Comparison of ENCODE assay signal across 9 cellular contexts in genomic region chr5:142982821-142983200, GRCh38.
DNase-seq lines count a peak whose midpoint lies in the region; ATAC-seq and TF ChIP-seq lines count a peak whose summit lies in the region.
"Had no signal": no experiment of that assay in that cellular context is flagged by ENCODE, and none has a peak within 500 bp of the region (broad histone marks: within the 10 kb centered on the region; RNA-seq: fewer than 3 reads in every experiment).

No MANE protein-coding gene starts in this region.

- H3K9ac ChIP-seq in HUES48 (ENCODE audit: low read depth, low read length), result no peak overlapping the region

- no peak overlapping the region for H3K4me3 ChIP-seq in HUES48 (ENCODE audit: low read depth, low read length)
- H3K4me3 ChIP-seq in choroid plexus epithelial cell (ENCODE audit: low read depth, low read length), result no peak overlapping the region
- H3K4me3 ChIP-seq in mucosa of descending colon, result no peak overlapping the region
- H3K4me3 ChIP-seq: adrenal gland had no signal

- H3K36me3 ChIP-seq in HUES48 (ENCODE audit: control insufficient read depth, insufficient read depth, low read length) (no peaks in the 10 kb centered on the region), mucosa of descending colon (ENCODE audit: low read depth) (no peaks in the 10 kb centered on the region)
- H3K36me3 ChIP-seq: adrenal gland had no signal

- DNase-seq in CD14-positive monocyte (ENCODE audit: low spot score), result no peak
- no peak for DNase-seq in choroid plexus epithelial cell (ENCODE audit: low read depth)
- DNase-seq in mucosa of descending colon, result peak in 1 of 3 donors; percentile 25
- DNase-seq in UCSD-AML1 (lab: John Stamatoyannopoulos, UW; ENCODE audit: unreplicated experiment), result no peak
- DNase-seq: adrenal gland had no signal

- peaks cover 0 to 2% (median 0%) of the 10 kb centered on the region in 3 donors for H3K27me3 Mint-ChIP-seq in CD14-positive monocyte (ENCODE audit: low read depth in 3 of 3)

- H3K36me3 Mint-ChIP-seq in CD14-positive monocyte, result peaks cover 35 to 37% of the 10 kb centered on the region in 2 donors

- H3K27me3 ChIP-seq in HUES48 (ENCODE audit: control insufficient read depth, insufficient read depth, low read length), result no peaks in the 10 kb centered on the region
- H3K27me3 ChIP-seq: adrenal gland had no signal

- H3K9me3 ChIP-seq in HUES48 (ENCODE audit: control insufficient read depth, insufficient read depth, low read length) (no peaks in the 10 kb centered on the region), mucosa of descending colon (no peaks in the 10 kb centered on the region)
- H3K9me3 ChIP-seq: adrenal gland had no signal

- intact Hi-C loops in CD14-positive monocyte (cut with micrococcal nuclease), result no loop called here
- intact Hi-C loops in mucosa of descending colon (cut with DNase I, micrococcal nuclease), result no loop called here

- H3K9me3 Mint-ChIP-seq in CD14-positive monocyte, result peaks cover 0 to 4% (median 2%) of the 10 kb centered on the region in 7 donors

- H3K4me3 Mint-ChIP-seq in CD14-positive monocyte, result no peak overlapping the region

- H3K4me1 ChIP-seq in HUES48 (ENCODE audit: control insufficient read depth, insufficient read depth, low read length), result peaks cover 22% of the 10 kb centered on the region
- peaks cover 24% of the 10 kb centered on the region for H3K4me1 ChIP-seq in mucosa of descending colon (ENCODE audit: low read depth)

- TF ChIP-seq CTCF in CD14-positive monocyte (IDR thresholded peaks at IDR 0.05) (no peak), choroid plexus epithelial cell (conservative IDR thresholded peaks at IDR 0.05; ENCODE audit: low read depth, low read length) (peak; percentile 16), mucosa of descending colon (IDR thresholded peaks at IDR 0.05) (no peak)

- H3K27ac Mint-ChIP-seq in CD14-positive monocyte, result peak overlapping the region in 4 of 7 donors; percentile 28 to 93 (median 56)

- peaks cover 63% of the 10 kb centered on the region for H3K4me1 Mint-ChIP-seq in CD14-positive monocyte

- peak overlapping the region; percentile 44 for H3K27ac ChIP-seq in HUES48 (ENCODE audit: low read depth, low read length)

- ATAC-seq in mucosa of descending colon (peak; percentile 12), GM21528 (IDR thresholded peaks at IDR 0.05; ENCODE audit: low FRiP score, unreplicated experiment) (no peak), GM19395 (IDR thresholded peaks at IDR 0.05; ENCODE audit: unreplicated experiment) (no peak), HG02840 (IDR thresholded peaks at IDR 0.05; ENCODE audit: low FRiP score, unreplicated experiment) (no peak)
